Comparison of ENCODE assay signal across 2 cellular contexts in genomic region chr3:152087153-152087552, GRCh38.
TF ChIP-seq lines count a peak whose summit lies in the region.

No MANE protein-coding gene starts in this region.

TF ChIP-seq in H1, 55 proteins besides CTCF, POLR2A, EP300 and RAD21:
- TF ChIP-seq BCL11A (IDR thresholded peaks at IDR 0.05; ENCODE audit: low read depth in 2 of 2, low read length in 2 of 2) (no peak), ATF3 (IDR thresholded peaks at IDR 0.05; ENCODE audit: insufficient read depth, low read depth, low read length) (no peak), ZNF274 (IDR thresholded peaks at IDR 0.05; ENCODE audit: borderline replicate concordance, extremely low read depth, low read length) (no peak), FOSL1 (IDR thresholded peaks at IDR 0.05; ENCODE audit: insufficient read depth, low read depth, low read length) (no peak), POLR2AphosphoS5 (IDR thresholded peaks at IDR 0.05; ENCODE audit: low read depth, low read length) (no peak), SUZ12 (IDR thresholded peaks at IDR 0.05; ENCODE audit: low read length) (no peak), USF2 (IDR thresholded peaks at IDR 0.05; ENCODE audit: low read length) (no peak), SIRT6 (IDR thresholded peaks at IDR 0.05; ENCODE audit: low read length) (no peak), TAF7 (optimal IDR thresholded peaks at IDR 0.05; ENCODE audit: borderline replicate concordance, low read depth, low read length) (no peak), ASH2L (IDR thresholded peaks at IDR 0.05; ENCODE audit: low read length) (no peak), NRF1 (IDR thresholded peaks at IDR 0.05; ENCODE audit: low read depth, low read length) (no peak)

TF ChIP-seq in SK-N-SH, 30 proteins besides CTCF, POLR2A, EP300 and RAD21:
- no peak for TF ChIP-seq MEF2A (IDR thresholded peaks at IDR 0.05; ENCODE audit: borderline replicate concordance, low read depth)
- TF ChIP-seq MAX (IDR thresholded peaks at IDR 0.05; ENCODE audit: low read depth) = no peak
- TF ChIP-seq TCF12 (IDR thresholded peaks at IDR 0.05) = no peak
- TF ChIP-seq EZH2phosphoT487 (IDR thresholded peaks at IDR 0.05; ENCODE audit: borderline replicate concordance, low read depth) = no peak
- no peak for TF ChIP-seq RXRA (IDR thresholded peaks at IDR 0.05; ENCODE audit: borderline replicate concordance, low read depth)
- no peak for TF ChIP-seq PBX3 (IDR thresholded peaks at IDR 0.05)
- TF ChIP-seq CHD2 (IDR thresholded peaks at IDR 0.05; ENCODE audit: low read length, partially characterized antibody) = no peak
- TF ChIP-seq RCOR1 (IDR thresholded peaks at IDR 0.05; ENCODE audit: low read length) = no peak
- TF ChIP-seq MXI1 (IDR thresholded peaks at IDR 0.05; ENCODE audit: low read depth, low read length) = no peak
- no peak for TF ChIP-seq TEAD4 (IDR thresholded peaks at IDR 0.05; ENCODE audit: borderline replicate concordance, insufficient read depth)
- TF ChIP-seq GABPA (IDR thresholded peaks at IDR 0.05; ENCODE audit: low read depth) = no peak
- no peak for TF ChIP-seq RFX5 (IDR thresholded peaks at IDR 0.05; ENCODE audit: low read length)
